16 cellular contexts compared by ENCODE assay signal in the genomic region with DNA sequence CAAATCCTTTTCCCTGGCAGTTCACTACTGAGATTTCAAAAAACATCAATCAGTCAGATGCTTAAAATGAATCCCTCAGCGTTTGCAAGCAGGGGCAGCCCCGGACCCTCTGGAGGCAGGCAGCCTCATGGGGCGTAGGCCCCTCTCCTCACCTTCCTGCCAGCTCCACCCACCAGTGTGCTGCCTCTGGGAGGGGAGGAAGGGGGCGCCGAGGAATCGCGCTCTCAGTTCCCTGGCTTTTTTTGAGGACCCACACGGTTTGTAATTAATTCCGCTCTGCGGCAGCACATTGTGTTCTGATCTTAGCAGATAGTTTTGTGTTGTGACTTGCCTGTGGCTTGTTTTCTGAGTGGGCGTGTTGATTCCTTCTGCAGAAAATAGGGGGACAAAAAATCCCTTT.
A peak's percentile ranks its signal among the peaks of the same experiment; 100 is the strongest.
DNase-seq lines count a peak whose midpoint lies in the region; ATAC-seq lines count a peak whose summit lies in the region.
"Had no signal": no experiment of that assay in that cellular context is flagged by ENCODE, and none has a peak within 500 bp of the region (broad histone marks: within the 10 kb centered on the region; RNA-seq: fewer than 3 reads in every experiment).

No MANE protein-coding gene starts in this region.

- no peaks in the 10 kb centered on the region for H3K36me3 ChIP-seq in naive thymus-derived CD4-positive, alpha-beta T cell (ENCODE audit: control insufficient read depth in 2 of 3, insufficient read depth in 3 of 3, low read length in 3 of 3)

- H3K4me3 Mint-ChIP-seq in activated naive CD8-positive, alpha-beta T cell, result no peak overlapping the region
- no peak overlapping the region for H3K4me3 Mint-ChIP-seq in activated naive CD8-positive, alpha-beta T cell treated with anti-CD3 and anti-CD28 coated beads, Interleukin-2, amount 50 U/mL, for 24 hours
- peak overlapping the region; percentile 85 for H3K4me3 Mint-ChIP-seq in activated T-helper 17 cell treated with anti-CD3 and anti-CD28 coated beads, Interleukin-2, amount 50 U/mL, for 72 hours
- H3K4me3 Mint-ChIP-seq in naive thymus-derived CD4-positive, alpha-beta T cell, result no peak overlapping the region
- no peak overlapping the region for H3K4me3 Mint-ChIP-seq in natural killer cell treated with Interleukin-12 subunit alpha and Interleukin-12 subunit beta and Interleukin-15 and Interleukin-18, amount 100 ng/mL, for 72 hours

- no peaks in the 10 kb centered on the region for H3K27me3 ChIP-seq in naive thymus-derived CD4-positive, alpha-beta T cell (ENCODE audit: control insufficient read depth in 2 of 2, insufficient read depth in 2 of 2, low read length in 2 of 2)

- H3K9me3 ChIP-seq in naive thymus-derived CD4-positive, alpha-beta T cell (ENCODE audit: control insufficient read depth in 2 of 3, low read length in 3 of 3), result no peaks in the 10 kb centered on the region

- peaks cover 5% of the 10 kb centered on the region for H3K36me3 Mint-ChIP-seq in activated naive CD8-positive, alpha-beta T cell
- H3K36me3 Mint-ChIP-seq in activated naive CD8-positive, alpha-beta T cell treated with anti-CD3 and anti-CD28 coated beads, Interleukin-2, amount 50 U/mL, for 24 hours (ENCODE audit: low read depth), result peaks cover 3% of the 10 kb centered on the region
- peaks cover 34% of the 10 kb centered on the region for H3K36me3 Mint-ChIP-seq in activated T-helper 17 cell treated with anti-CD3 and anti-CD28 coated beads, Interleukin-2, amount 50 U/mL, for 72 hours (ENCODE audit: low read depth)
- peaks cover 3 to 28% (median 5%) of the 10 kb centered on the region in 5 donors for H3K36me3 Mint-ChIP-seq in naive thymus-derived CD4-positive, alpha-beta T cell
- peaks cover 13% of the 10 kb centered on the region for H3K36me3 Mint-ChIP-seq in natural killer cell treated with Interleukin-12 subunit alpha and Interleukin-12 subunit beta and Interleukin-15 and Interleukin-18, amount 100 ng/mL, for 72 hours
- H3K36me3 Mint-ChIP-seq: IgD-negative memory B cell had no signal

- H3K27me3 Mint-ChIP-seq in activated naive CD8-positive, alpha-beta T cell, result no peaks in the 10 kb centered on the region
- peaks cover 10% of the 10 kb centered on the region for H3K27me3 Mint-ChIP-seq in activated naive CD8-positive, alpha-beta T cell treated with anti-CD3 and anti-CD28 coated beads, Interleukin-2, amount 50 U/mL, for 24 hours
- no peaks in the 10 kb centered on the region for H3K27me3 Mint-ChIP-seq in activated T-helper 17 cell treated with anti-CD3 and anti-CD28 coated beads, Interleukin-2, amount 50 U/mL, for 72 hours
- H3K27me3 Mint-ChIP-seq in naive thymus-derived CD4-positive, alpha-beta T cell, result no peaks in the 10 kb centered on the region
- no peaks in the 10 kb centered on the region for H3K27me3 Mint-ChIP-seq in natural killer cell treated with Interleukin-12 subunit alpha and Interleukin-12 subunit beta and Interleukin-15 and Interleukin-18, amount 100 ng/mL, for 72 hours

- CTCF ChIA-PET in naive thymus-derived CD4-positive, alpha-beta T cell (lab: Charles Lee), result interaction anchor here (1.4 to 5.2 kb wide), 7 partner anchors 11 to 283 kb away, joined by 3 to 117 read pairs (median 13); no protein-coding TSS in a partner anchor

- no peak overlapping the region for H3K4me3 ChIP-seq in naive thymus-derived CD4-positive, alpha-beta T cell (ENCODE audit: low read length)

- peaks cover 4% of the 10 kb centered on the region for H3K9me3 Mint-ChIP-seq in activated naive CD8-positive, alpha-beta T cell (ENCODE audit: low read depth)
- H3K9me3 Mint-ChIP-seq in activated naive CD8-positive, alpha-beta T cell treated with anti-CD3 and anti-CD28 coated beads, Interleukin-2, amount 50 U/mL, for 24 hours, result peaks cover 7% of the 10 kb centered on the region
- peaks cover 5% of the 10 kb centered on the region for H3K9me3 Mint-ChIP-seq in activated T-helper 17 cell treated with anti-CD3 and anti-CD28 coated beads, Interleukin-2, amount 50 U/mL, for 72 hours
- H3K9me3 Mint-ChIP-seq in naive thymus-derived CD4-positive, alpha-beta T cell, result peaks cover 0 to 9% (median 3%) of the 10 kb centered on the region in 11 donors
- peaks cover 4% of the 10 kb centered on the region for H3K9me3 Mint-ChIP-seq in natural killer cell treated with Interleukin-12 subunit alpha and Interleukin-12 subunit beta and Interleukin-15 and Interleukin-18, amount 100 ng/mL, for 72 hours

- no peak for ATAC-seq in activated naive CD8-positive, alpha-beta T cell treated with anti-CD3 and anti-CD28 coated beads, Interleukin-2, amount 50 U/mL, for 24 hours
- ATAC-seq in activated T-helper 17 cell treated with anti-CD3 and anti-CD28 coated beads, Interleukin-2, amount 50 U/mL, for 72 hours (replicated peaks), result no peak
- no peak for ATAC-seq in naive thymus-derived CD4-positive, alpha-beta T cell
- no peak for ATAC-seq in natural killer cell treated with Interleukin-12 subunit alpha and Interleukin-12 subunit beta and Interleukin-15 and Interleukin-18, amount 100 ng/mL, for 72 hours
- no peak for ATAC-seq in left ventricle myocardium superior
- ATAC-seq: HCT116 had no signal

- peak overlapping the region; percentile 50 for H3K27ac Mint-ChIP-seq in activated naive CD8-positive, alpha-beta T cell
- no peak overlapping the region for H3K27ac Mint-ChIP-seq in activated naive CD8-positive, alpha-beta T cell treated with anti-CD3 and anti-CD28 coated beads, Interleukin-2, amount 50 U/mL, for 24 hours
- H3K27ac Mint-ChIP-seq in activated T-helper 17 cell treated with anti-CD3 and anti-CD28 coated beads, Interleukin-2, amount 50 U/mL, for 72 hours, result peak overlapping the region; percentile 28
- H3K27ac Mint-ChIP-seq in naive thymus-derived CD4-positive, alpha-beta T cell, result peak overlapping the region in 5 of 9 donors; percentile 5 to 84 (median 55)
- no peak overlapping the region for H3K27ac Mint-ChIP-seq in natural killer cell treated with Interleukin-12 subunit alpha and Interleukin-12 subunit beta and Interleukin-15 and Interleukin-18, amount 100 ng/mL, for 72 hours
- H3K27ac Mint-ChIP-seq: IgD-negative memory B cell had no signal

- intact Hi-C loops in naive thymus-derived CD4-positive, alpha-beta T cell (cut with micrococcal nuclease), result loop anchor here (5.0 kb wide), 3 partner anchors 99 to 684 kb away; no protein-coding TSS in a partner anchor
- intact Hi-C loops in left ventricle myocardium superior (cut with micrococcal nuclease), result loop anchor here (10.0 kb wide), 1 partner anchor 162 kb away; a partner anchor contains a TSS

- DNase-seq in activated naive CD8-positive, alpha-beta T cell treated with anti-CD3 and anti-CD28 coated beads, Interleukin-2, amount 50 U/mL, for 24 hours, result no peak
- DNase-seq in naive thymus-derived CD4-positive, alpha-beta T cell, result no peak
- DNase-seq in natural killer cell treated with Interleukin-12 subunit alpha and Interleukin-12 subunit beta and Interleukin-15 and Interleukin-18, amount 100 ng/mL, for 72 hours (ENCODE audit: low spot score), result no peak
- DNase-seq in SHP77 treated with DMSO at 0.1 percent for 48 hours (lab: John Stamatoyannopoulos, UW), result no peak
- no peak for DNase-seq in inferior parietal cortex (ENCODE audit: extremely low spot score)
- DNase-seq in left ventricle myocardium superior, result no peak
- DNase-seq: activated CD4-positive, alpha-beta T cell treated with anti-CD3 and anti-CD28 coated beads for 4 hours; cortex of kidney; DMS153; NCI-H1105; NCI-H2081 treated with DMSO at 0.1 percent for 48 hours; SW 1271 had no signal

- peaks cover 38% of the 10 kb centered on the region in 2 donors for H3K4me1 ChIP-seq in naive thymus-derived CD4-positive, alpha-beta T cell (ENCODE audit: control insufficient read depth in 2 of 2, insufficient read depth in 2 of 2, low read length in 2 of 2)

- POLR2A ChIA-PET in naive thymus-derived CD4-positive, alpha-beta T cell (lab: Charles Lee), result interaction anchor here (0.6 to 2.9 kb wide), 5 partner anchors 120 to 287 kb away, joined by 3 to 30 read pairs (median 3); a partner anchor contains a TSS

- H3K4me1 Mint-ChIP-seq in activated naive CD8-positive, alpha-beta T cell (ENCODE audit: low read depth), result peaks cover 51% of the 10 kb centered on the region
- peaks cover 70% of the 10 kb centered on the region for H3K4me1 Mint-ChIP-seq in activated naive CD8-positive, alpha-beta T cell treated with anti-CD3 and anti-CD28 coated beads, Interleukin-2, amount 50 U/mL, for 24 hours
- peaks cover 32% of the 10 kb centered on the region for H3K4me1 Mint-ChIP-seq in activated T-helper 17 cell treated with anti-CD3 and anti-CD28 coated beads, Interleukin-2, amount 50 U/mL, for 72 hours
- peaks cover 26 to 85% (median 41%) of the 10 kb centered on the region in 7 donors for H3K4me1 Mint-ChIP-seq in naive thymus-derived CD4-positive, alpha-beta T cell
- H3K4me1 Mint-ChIP-seq in natural killer cell treated with Interleukin-12 subunit alpha and Interleukin-12 subunit beta and Interleukin-15 and Interleukin-18, amount 100 ng/mL, for 72 hours (ENCODE audit: low read depth in 2 of 2), result peaks cover 43 to 44% of the 10 kb centered on the region in 2 donors

- no peak overlapping the region for H3K27ac ChIP-seq in naive thymus-derived CD4-positive, alpha-beta T cell (ENCODE audit: low read depth, low read length)

Comparison
In these comparisons a context has a peak if more than half of its experiments do, and no peak if none do; other contexts are left out.
1. H3K27ac Mint-ChIP-seq: peak in activated naive CD8-positive, alpha-beta T cell (single experiment), activated T-helper 17 cell treated with anti-CD3 and anti-CD28 coated beads, Interleukin-2, amount 50 U/mL, for 72 hours (single experiment) and naive thymus-derived CD4-positive, alpha-beta T cell (5 of 9); none in activated naive CD8-positive, alpha-beta T cell treated with anti-CD3 and anti-CD28 coated beads, Interleukin-2, amount 50 U/mL, for 24 hours (single experiment) and natural killer cell treated with Interleukin-12 subunit alpha and Interleukin-12 subunit beta and Interleukin-15 and Interleukin-18, amount 100 ng/mL, for 72 hours (0 of 2).